ENCODE assay signal across 27 cellular contexts in the genomic region with DNA sequence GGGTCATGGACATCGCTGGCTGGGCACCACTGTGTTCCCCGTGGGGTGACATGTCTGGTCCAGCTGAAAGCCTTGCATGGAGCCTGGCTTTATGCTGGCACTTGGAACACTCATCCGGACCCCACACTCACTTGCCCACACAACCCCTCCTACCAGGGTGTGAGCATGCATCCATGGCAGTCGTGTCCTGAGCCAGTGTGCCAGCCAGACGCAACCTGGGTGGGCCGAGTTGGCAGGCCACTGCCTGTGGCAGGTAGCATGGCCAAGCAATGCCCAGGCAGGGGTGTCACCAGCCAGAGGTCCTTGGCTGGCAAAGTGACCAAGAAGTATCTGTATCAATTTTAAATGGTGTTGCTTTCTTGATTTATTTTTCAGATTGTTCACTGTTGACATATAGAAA.
"Had no signal": no experiment of that assay in that cellular context is flagged by ENCODE, and none has a peak within 500 bp of the region (broad histone marks: within the 10 kb centered on the region; RNA-seq: fewer than 3 reads in every experiment).

No MANE protein-coding gene starts in this region.

- H2AFZ ChIP-seq: neural progenitor cell, parathyroid adenoma had no signal

- H3K36me3 ChIP-seq: neural progenitor cell, neutrophil, ovary, right lobe of liver, sigmoid colon, suprapubic skin, tibial artery, transverse colon, upper lobe of right lung, uterus had no signal

- H3K79me2 ChIP-seq: parathyroid adenoma had no signal

- H3K9me3 ChIP-seq: neutrophil, ovary, psoas muscle, right lobe of liver, testis, upper lobe of right lung, uterus had no signal

- H3K4me2 ChIP-seq: neural progenitor cell had no signal

- ATAC-seq: naive thymus-derived CD4-positive, alpha-beta T cell; natural killer cell; psoas muscle; right cardiac atrium; right lobe of liver; stimulated activated memory B cell treated with anti-CD40 and anti-IgM and Interleukin-4, amounts not matched to agents 10 μg/mL and 1 μg/mL and 100 μg/mL, for 72 hours; stimulated activated naive CD8-positive, alpha-beta T cell treated with anti-CD3 and anti-CD28 coated beads, Interleukin-15, amount 100 ng/mL, for 72 hours; stimulated activated naive CD8-positive, alpha-beta T cell treated with anti-CD3 and anti-CD28 coated beads, Interleukin-15, Interleukin-2, amounts not matched to agents 100 U/mL and 50 U/mL, for 24 hours had no signal

- H3K4me3 ChIP-seq: neural progenitor cell, ovary, psoas muscle, right lobe of liver, sigmoid colon, suprapubic skin, testis, tibial artery, transverse colon, upper lobe of right lung, uterus had no signal

- H3K27ac ChIP-seq: neural progenitor cell, neutrophil, ovary, parathyroid adenoma, psoas muscle, right lobe of liver, sigmoid colon, suprapubic skin, testis, tibial artery, transverse colon, upper lobe of right lung, uterus had no signal

- H3K27me3 ChIP-seq: neural progenitor cell, neutrophil, ovary, right lobe of liver, sigmoid colon, suprapubic skin, testis, tibial artery, transverse colon, upper lobe of right lung, uterus had no signal

- DNase-seq: naive thymus-derived CD4-positive, alpha-beta T cell; natural killer cell; nucleus accumbens; ovary; psoas muscle; right cardiac atrium; right lobe of liver; sigmoid colon; small intestine; stimulated activated CD4-positive, alpha-beta T cell treated with anti-CD3 and anti-CD28 coated beads, Interleukin-15, amount 100 ng/mL, for 24 hours; stimulated activated CD4-positive, alpha-beta T cell treated with anti-CD3 and anti-CD28 coated beads, Interleukin-2, amount 100 ng/mL, for 24 hours; stimulated activated CD4-positive, alpha-beta T cell treated with anti-CD3 and anti-CD28 coated beads, Interleukin-2, amount 100 ng/mL, for 48 hours; stimulated activated CD4-positive, alpha-beta T cell treated with anti-CD3 and anti-CD28 coated beads, Interleukin-4, amount 100 ng/mL, for 24 hours; stimulated activated naive CD4-positive, alpha-beta T cell; stimulated activated naive CD8-positive, alpha-beta T cell treated with anti-CD3 and anti-CD28 coated beads, Interleukin-15, amount 100 ng/mL, for 72 hours; stimulated activated naive CD8-positive, alpha-beta T cell treated with anti-CD3 and anti-CD28 coated beads, Interleukin-15, Interleukin-2, amounts not matched to agents 100 U/mL and 50 U/mL, for 24 hours; substantia nigra; testis; tibial artery; transverse colon; upper lobe of right lung; uterus had no signal

- H3K4me1 ChIP-seq: neural progenitor cell, parathyroid adenoma, psoas muscle, right lobe of liver, sigmoid colon, suprapubic skin, testis, tibial artery, transverse colon, upper lobe of right lung, uterus had no signal
